In genomic region chr1:6591644-6592043, GRCh38 we compare ENCODE assay signal across 1 cellular context.
TF ChIP-seq lines count a peak whose summit lies in the region.

No MANE protein-coding gene starts in this region.

TF ChIP-seq in K562, 482 proteins besides CTCF, POLR2A, EP300 and RAD21:
- TF ChIP-seq RBFOX2 (IDR thresholded peaks at IDR 0.05; ENCODE audit: low read depth, low read length) (peak; percentile 56), E2F3 (CRISPR knock-in tag; IDR thresholded peaks at IDR 0.05) (no peak), POLR2G (IDR thresholded peaks at IDR 0.05; ENCODE audit: low read depth, low read length) (peak; percentile 59), ADNP (tag; IDR thresholded peaks at IDR 0.05) (no peak)
